1 cellular context compared by ENCODE assay signal in genomic region chr16:56869513-56870270, GRCh38.
TF ChIP-seq lines count a peak whose summit lies in the region.

No MANE protein-coding gene starts in this region.

TF ChIP-seq in HepG2, 621 proteins besides CTCF, POLR2A, EP300 and RAD21 (continued from another document and continues in another):
- TF ChIP-seq IRF2 (CRISPR knock-in tag; IDR thresholded peaks at IDR 0.05) (peak; percentile 57; the same call in 1 of the 2 replicates), ZNF17 (CRISPR knock-in tag; IDR thresholded peaks at IDR 0.05) (no peak), ETV5 (CRISPR knock-in tag; IDR thresholded peaks at IDR 0.05; ENCODE audit: borderline replicate concordance) (no peak), SRY (CRISPR knock-in tag; IDR thresholded peaks at IDR 0.05) (no peak), MED1 (CRISPR knock-in tag; IDR thresholded peaks at IDR 0.05) (peak; percentile 37; the same call in 1 of the 2 replicates), NCOA5 (CRISPR knock-in tag; IDR thresholded peaks at IDR 0.05) (no peak), GATA4 (IDR thresholded peaks at IDR 0.05; ENCODE audit: borderline replicate concordance, low read depth) (no peak), CAMTA2 (CRISPR knock-in tag; IDR thresholded peaks at IDR 0.05; ENCODE audit: borderline replicate concordance) (no peak), MNT (IDR thresholded peaks at IDR 0.05) (no peak), NRL (CRISPR knock-in tag; IDR thresholded peaks at IDR 0.05; ENCODE audit: borderline replicate concordance) (no peak), ZNF687 (CRISPR knock-in tag; IDR thresholded peaks at IDR 0.05) (peak; percentile 58), ZNF274 (CRISPR knock-in tag; IDR thresholded peaks at IDR 0.05) (peak; percentile 54; the same call in 1 of the 2 replicates), KLF15 (CRISPR knock-in tag; IDR thresholded peaks at IDR 0.05; ENCODE audit: borderline replicate concordance) (no peak), NFAT5 (CRISPR knock-in tag; IDR thresholded peaks at IDR 0.05) (no peak), ZNF710 (CRISPR knock-in tag; IDR thresholded peaks at IDR 0.05; ENCODE audit: borderline replicate concordance) (no peak), ZNF383 (CRISPR knock-in tag; IDR thresholded peaks at IDR 0.05; ENCODE audit: borderline replicate concordance) (no peak), IRF1 (CRISPR knock-in tag; IDR thresholded peaks at IDR 0.05; ENCODE audit: low read depth) (no peak), ARNT (IDR thresholded peaks at IDR 0.05) (no peak), ARID4A (CRISPR knock-in tag; IDR thresholded peaks at IDR 0.05; ENCODE audit: borderline replicate concordance) (no peak; the same call in 1 of the 2 replicates), ZKSCAN5 (CRISPR knock-in tag; IDR thresholded peaks at IDR 0.05) (no peak), TBP (CRISPR knock-in tag; IDR thresholded peaks at IDR 0.05) (no peak), ZNF253 (CRISPR knock-in tag; IDR thresholded peaks at IDR 0.05; ENCODE audit: borderline replicate concordance) (no peak), TRIM24 (CRISPR knock-in tag; IDR thresholded peaks at IDR 0.05) (no peak), ZSCAN25 (CRISPR knock-in tag; IDR thresholded peaks at IDR 0.05) (peak; percentile 55; the same call in 1 of the 2 replicates), ZNF460 (CRISPR knock-in tag; IDR thresholded peaks at IDR 0.05; ENCODE audit: borderline replicate concordance) (no peak), NCOA2 (CRISPR knock-in tag; IDR thresholded peaks at IDR 0.05) (no peak), SNAPC2 (CRISPR knock-in tag; IDR thresholded peaks at IDR 0.05) (no peak), KDM1A (CRISPR knock-in tag; IDR thresholded peaks at IDR 0.05) (peak; percentile 79; the same call in 1 of the 2 replicates), ZNF430 (CRISPR knock-in tag; IDR thresholded peaks at IDR 0.05) (no peak), ZNF816 (CRISPR knock-in tag; IDR thresholded peaks at IDR 0.05; ENCODE audit: borderline replicate concordance) (no peak), MATR3 (CRISPR knock-in tag; IDR thresholded peaks at IDR 0.05) (no peak), FOXO1 (CRISPR knock-in tag; IDR thresholded peaks at IDR 0.05) (no peak), NR2F1 (CRISPR knock-in tag; IDR thresholded peaks at IDR 0.05) (no peak), CENPBD1 (CRISPR knock-in tag; IDR thresholded peaks at IDR 0.05; ENCODE audit: borderline replicate concordance, low read depth) (no peak), PBX3 (CRISPR knock-in tag; IDR thresholded peaks at IDR 0.05; ENCODE audit: borderline replicate concordance) (no peak), CERS6 (CRISPR knock-in tag; IDR thresholded peaks at IDR 0.05) (no peak), HNRNPUL1 (IDR thresholded peaks at IDR 0.05; ENCODE audit: low read depth, low read length) (no peak), RBM39 (IDR thresholded peaks at IDR 0.05; ENCODE audit: low read depth, low read length, poor library complexity, severe bottlenecking) (no peak)
